Comparison of ENCODE assay signal across 9 cellular contexts in the genomic region with DNA sequence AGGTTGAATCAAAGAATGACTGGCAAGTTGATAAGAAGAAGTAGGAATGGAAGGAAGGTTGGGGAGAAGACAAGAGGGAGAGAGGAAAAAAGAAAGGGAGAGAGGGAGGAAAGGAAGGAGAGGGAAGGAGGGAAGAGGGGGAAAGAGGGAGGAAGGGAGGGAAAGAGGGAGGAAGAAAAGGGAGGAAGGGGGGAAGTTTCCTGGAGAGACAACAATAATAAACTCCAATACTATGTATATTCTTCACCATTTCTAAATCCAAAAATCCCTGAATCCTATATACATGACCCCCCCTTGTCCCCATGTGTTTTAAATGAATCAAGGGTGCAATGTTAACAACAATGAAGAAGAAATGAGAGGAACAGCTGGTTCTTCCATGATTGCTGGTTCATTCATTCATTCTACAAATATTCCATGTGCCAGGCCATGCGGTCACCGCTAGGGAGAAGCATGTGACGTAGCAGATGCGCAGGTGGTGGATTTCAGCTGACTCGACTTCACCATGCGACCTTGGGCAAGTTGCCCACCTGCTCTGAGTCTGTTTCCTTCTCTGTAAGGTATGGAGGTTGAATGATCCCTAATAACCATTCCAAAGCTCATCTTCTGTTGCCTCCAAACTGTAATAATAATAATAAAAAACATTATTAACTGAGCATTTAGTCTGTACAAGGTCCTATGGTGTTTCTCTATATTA.
"Had no signal": no experiment of that assay in that cellular context is flagged by ENCODE, and none has a peak within 500 bp of the region (broad histone marks: within the 10 kb centered on the region; RNA-seq: fewer than 3 reads in every experiment).

No MANE protein-coding gene starts in this region.

- FAIRE-seq: H1, H54 had no signal

- H3K4me3 ChIP-seq: GM23248 had no signal

- H3K27ac ChIP-seq: GM23248, HL-60 had no signal

- H3K9me3 Mint-ChIP-seq: H9, HFFc6, IgD-negative memory B cell had no signal

- H3K4me3 Mint-ChIP-seq: H9, HFFc6, IgD-negative memory B cell had no signal

- H3K9ac ChIP-seq: GM23248 had no signal

- H3K36me3 Mint-ChIP-seq: IgD-negative memory B cell had no signal

- H3K27ac Mint-ChIP-seq: H9, HFFc6, IgD-negative memory B cell had no signal

- DNase-seq: GM23248, H9, HCEC 1CT, HFFc6, KG1 had no signal

- H2AFZ ChIP-seq: GM23248 had no signal
